ENCODE assay signal across 24 cellular contexts in the genomic region with DNA sequence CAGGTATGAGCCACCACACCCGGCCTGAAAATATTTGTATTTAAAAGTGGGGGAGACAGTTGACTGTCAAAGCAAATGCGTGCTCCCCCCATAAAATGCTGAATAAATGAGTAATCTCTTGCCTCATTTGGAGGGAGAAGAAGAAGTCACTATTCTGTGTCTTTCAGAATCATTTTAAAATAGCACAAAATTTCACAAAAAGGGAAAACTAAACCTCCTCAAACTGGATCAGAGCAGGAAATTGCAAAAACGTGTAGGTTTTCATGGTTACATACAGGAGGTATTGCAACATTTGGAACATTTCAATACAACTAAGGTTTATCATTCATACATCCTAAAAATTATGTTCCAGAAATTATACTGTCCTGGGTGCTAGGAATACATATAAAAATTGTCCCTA. TPM values are rescaled to one million over a fixed set of nuclear protein-coding genes. Genes with fewer than 3 reads are reported as not detected.
DNase-seq lines count a peak whose midpoint lies in the region; ATAC-seq, FAIRE-seq and TF ChIP-seq lines count a peak whose summit lies in the region.
"Had no signal": no experiment of that assay in that cellular context is flagged by ENCODE, and none has a peak within 500 bp of the region (broad histone marks: within the 10 kb centered on the region; RNA-seq: fewer than 3 reads in every experiment).

No MANE protein-coding gene starts in this region.

- H3K4me3 ChIP-seq in PC-9 (no peak overlapping the region), choroid plexus epithelial cell (ENCODE audit: low read depth, low read length) (no peak overlapping the region)
- H3K4me3 ChIP-seq: skin epidermis had no signal

- CTCF ChIA-PET in PC-9 (lab: Charles Lee) = interaction anchor here (0.6 kb wide), 1 partner anchor 188 kb away, joined by 3 read pairs; no protein-coding TSS in a partner anchor

- no TSS peak for BruUV-seq in PC-9 (replicated peaks; lab: Mats Ljungman, UMichigan)

- peak overlapping the region; percentile 52; the same call in 1 of the 2 replicates for H3K4me2 ChIP-seq in PC-9

- H2AFZ ChIP-seq in PC-9 = no peak overlapping the region

- no peaks in the 10 kb centered on the region for H3K27me3 ChIP-seq in PC-9 (ENCODE audit: insufficient read depth, low read depth)

- H3K9me3 Mint-ChIP-seq in natural killer cell treated with Interleukin-12 subunit alpha and Interleukin-12 subunit beta and Interleukin-15 and Interleukin-18, amount 100 ng/mL, for 72 hours = no peaks in the 10 kb centered on the region
- H3K9me3 Mint-ChIP-seq in natural killer cell = no peaks in the 10 kb centered on the region
- H3K9me3 Mint-ChIP-seq: activated T-helper 2 cell treated with anti-CD3 and anti-CD28 coated beads, Interferon-gamma antibody, Interleukin-2, Interleukin-4, amounts not matched to agents 10 μg/mL and 5 μg/mL and 100 μg/mL, durations not matched to agents 14 hours and 24 hours and 36 hours; nephron had no signal

- POLR2A ChIA-PET in PC-9 (lab: Charles Lee; ENCODE audit: unreplicated experiment) = no interaction called here

- H3K36me3 ChIP-seq in PC-9 (ENCODE audit: low read depth) = peaks cover 4% of the 10 kb centered on the region; the same call in 1 of the 2 replicates

- no peaks in the 10 kb centered on the region for H4K20me1 ChIP-seq in PC-9 (ENCODE audit: insufficient read depth)

- peaks cover 66% of the 10 kb centered on the region for H3K79me2 ChIP-seq in PC-9 (ENCODE audit: low read depth)

- no peaks in the 10 kb centered on the region for H3K9me3 ChIP-seq in PC-9 (ENCODE audit: insufficient read depth, low read depth)

- peak; percentile 43 to 72 for ATAC-seq in natural killer cell treated with Interleukin-12 subunit alpha and Interleukin-12 subunit beta and Interleukin-15 and Interleukin-18, amount 100 ng/mL, for 72 hours
- no peak for ATAC-seq in natural killer cell
- no peak for ATAC-seq in HG03095 (IDR thresholded peaks at IDR 0.05; ENCODE audit: unreplicated experiment)
- ATAC-seq in GM19455 (IDR thresholded peaks at IDR 0.05; ENCODE audit: unreplicated experiment) = no peak
- ATAC-seq: HCT116 had no signal

- peaks cover 39% of the 10 kb centered on the region for H3K4me1 ChIP-seq in PC-9 (replicated peaks; ENCODE audit: insufficient read depth)

- TF ChIP-seq CTCF in natural killer cell (IDR thresholded peaks at IDR 0.05) = no peak
- TF ChIP-seq CTCF in PC-9 (conservative IDR thresholded peaks at IDR 0.05) = no peak
- TF ChIP-seq CTCF in choroid plexus epithelial cell (conservative IDR thresholded peaks at IDR 0.05; ENCODE audit: low read depth, low read length) = no peak
- TF ChIP-seq CTCF in D721Med (IDR thresholded peaks at IDR 0.05; ENCODE audit: insufficient read depth, missing control alignments) = no peak

- H3F3A ChIP-seq in PC-9 (ENCODE audit: insufficient read depth, low read depth) = peaks cover 15% of the 10 kb centered on the region

- peak overlapping the region; percentile 76 for H3K4me3 Mint-ChIP-seq in natural killer cell treated with Interleukin-12 subunit alpha and Interleukin-12 subunit beta and Interleukin-15 and Interleukin-18, amount 100 ng/mL, for 72 hours
- no peak overlapping the region for H3K4me3 Mint-ChIP-seq in natural killer cell
- H3K4me3 Mint-ChIP-seq: nephron had no signal

- no peak for DNase-seq in natural killer cell treated with Interleukin-12 subunit alpha and Interleukin-12 subunit beta and Interleukin-15 and Interleukin-18, amount 100 ng/mL, for 72 hours (ENCODE audit: low spot score)
- DNase-seq in natural killer cell = no peak
- no peak for DNase-seq in PC-9
- DNase-seq in choroid plexus epithelial cell (ENCODE audit: low read depth) = peak; percentile 29
- no peak for DNase-seq in NCI-H1694 treated with DMSO at 0.1 percent for 48 hours (lab: John Stamatoyannopoulos, UW)
- no peak for DNase-seq in D721Med (ENCODE audit: insufficient read length, low spot score)
- DNase-seq: activated CD8-positive, alpha-beta memory T cell treated with anti-CD3 and anti-CD28 coated beads for 24 hours; amygdala; central memory CD4-positive, alpha-beta T cell; effector memory CD4-positive, alpha-beta T cell; EL; head of caudate nucleus; islet precursor cell; NCI-H1417; NCI-H2171 treated with DMSO at 0.1 percent for 48 hours; stimulated activated CD4-positive, alpha-beta T cell treated with anti-CD3 and anti-CD28 coated beads, Interleukin-4, amount 100 ng/mL, for 1 hour had no signal

- peak overlapping the region; percentile 54 for H3K27ac ChIP-seq in PC-9
- H3K27ac ChIP-seq: RWPE1 had no signal

- peak overlapping the region; percentile 91 to 97 for H3K27ac Mint-ChIP-seq in natural killer cell treated with Interleukin-12 subunit alpha and Interleukin-12 subunit beta and Interleukin-15 and Interleukin-18, amount 100 ng/mL, for 72 hours
- peak overlapping the region in 1 of 2 donors; percentile 14 for H3K27ac Mint-ChIP-seq in natural killer cell
- H3K27ac Mint-ChIP-seq: activated T-helper 2 cell treated with anti-CD3 and anti-CD28 coated beads, Interferon-gamma antibody, Interleukin-2, Interleukin-4, amounts not matched to agents 10 μg/mL and 5 μg/mL and 100 μg/mL, durations not matched to agents 14 hours and 24 hours and 36 hours; nephron; progenitor cell of endocrine pancreas had no signal

- no peaks in the 10 kb centered on the region for H3K9me2 ChIP-seq in PC-9 (ENCODE audit: insufficient read depth)

- FAIRE-seq in D721Med (lab: Jason Lieb, UNC) = no peak

- H3K27me3 Mint-ChIP-seq in natural killer cell treated with Interleukin-12 subunit alpha and Interleukin-12 subunit beta and Interleukin-15 and Interleukin-18, amount 100 ng/mL, for 72 hours = no peaks in the 10 kb centered on the region
- no peaks in the 10 kb centered on the region for H3K27me3 Mint-ChIP-seq in natural killer cell (ENCODE audit: low read depth in 2 of 2)
- H3K27me3 Mint-ChIP-seq: progenitor cell of endocrine pancreas had no signal

- intact Hi-C loops in natural killer cell (cut with micrococcal nuclease) = loop anchor here (10.0 kb wide), 1 partner anchor 251 kb away; the partner anchor contains the start of gene GNL2
- intact Hi-C loops in PC-9 (cut with micrococcal nuclease; ENCODE audit: unreplicated experiment) = no loop called here

- peaks cover 20% of the 10 kb centered on the region for H3K36me3 Mint-ChIP-seq in natural killer cell treated with Interleukin-12 subunit alpha and Interleukin-12 subunit beta and Interleukin-15 and Interleukin-18, amount 100 ng/mL, for 72 hours
- no peaks in the 10 kb centered on the region for H3K36me3 Mint-ChIP-seq in natural killer cell

- H3K4me1 Mint-ChIP-seq in natural killer cell treated with Interleukin-12 subunit alpha and Interleukin-12 subunit beta and Interleukin-15 and Interleukin-18, amount 100 ng/mL, for 72 hours (ENCODE audit: low read depth in 2 of 2) = peaks cover 48 to 49% of the 10 kb centered on the region in 2 donors
- peaks cover 36 to 37% of the 10 kb centered on the region in 2 donors for H3K4me1 Mint-ChIP-seq in natural killer cell
- H3K4me1 Mint-ChIP-seq: nephron had no signal

RNA-seq across cellular contexts. Expression of gene MTF1, which starts 13.6 kb away (rescaled TPM):
- 10 to 100 TPM; 54.0 to 65.3 TPM for total RNA-seq in natural killer cell treated with Interleukin-12 subunit alpha and Interleukin-12 subunit beta and Interleukin-15 and Interleukin-18, amount 100 ng/mL, for 72 hours
- total RNA-seq in natural killer cell (10 to 100 TPM; 31.2 to 35.6 (median 32.7) TPM), PC-9 (2021) (22.1 and 22.5 TPM in 2 replicates)

RNA-seq across cellular contexts. Expression of gene YRDC, which starts 37.8 kb away (rescaled TPM):
- total RNA-seq in natural killer cell treated with Interleukin-12 subunit alpha and Interleukin-12 subunit beta and Interleukin-15 and Interleukin-18, amount 100 ng/mL, for 72 hours = 10 to 100 TPM; 72.0 to 82.9 TPM
- total RNA-seq in natural killer cell = 10 to 100 TPM; 19.9 to 26.2 (median 24.4) TPM
- total RNA-seq in PC-9 (2021) = 13.2 and 16.0 TPM in 2 replicates

RNA-seq across cellular contexts. Expression of gene C1orf122, which starts 38.2 kb away (rescaled TPM):
- 10 to 100 TPM; 29.2 to 33.3 TPM for total RNA-seq in natural killer cell treated with Interleukin-12 subunit alpha and Interleukin-12 subunit beta and Interleukin-15 and Interleukin-18, amount 100 ng/mL, for 72 hours
- total RNA-seq in natural killer cell = 10 to 100 TPM; 13.9 to 22.9 (median 14.9) TPM
- total RNA-seq in PC-9 (2021) = 51.8 and 75.8 TPM in 2 replicates

RNA-seq across cellular contexts. Expression of gene MANEAL, which starts 52.1 kb away (rescaled TPM):
- 1 to 10 TPM; 2.8 to 9.0 TPM for total RNA-seq in natural killer cell treated with Interleukin-12 subunit alpha and Interleukin-12 subunit beta and Interleukin-15 and Interleukin-18, amount 100 ng/mL, for 72 hours
- total RNA-seq in natural killer cell = 1 to 10 TPM; 1.6 to 3.8 (median 2.4) TPM
- 11.3 and 13.1 TPM in 2 replicates for total RNA-seq in PC-9 (2021)

Comparison
In these comparisons a context has a peak if more than half of its experiments do, and no peak if none do; other contexts are left out.
1. ATAC-seq: peak in natural killer cell treated with Interleukin-12 subunit alpha and Interleukin-12 subunit beta and Interleukin-15 and Interleukin-18, amount 100 ng/mL, for 72 hours (2 of 2); none in natural killer cell (0 of 3), HG03095 (single experiment) and GM19455 (single experiment).